9 cellular contexts compared by ENCODE assay signal in genomic region chr19:3576696-3577443, GRCh38. TPM values are rescaled to one million over a fixed set of nuclear protein-coding genes. Genes with fewer than 3 reads are reported as not detected.
DNase-seq lines count a peak whose midpoint lies in the region; ATAC-seq, FAIRE-seq and TF ChIP-seq lines count a peak whose summit lies in the region.
"Had no signal": no experiment of that assay in that cellular context is flagged by ENCODE, and none has a peak within 500 bp of the region (broad histone marks: within the 10 kb centered on the region; RNA-seq: fewer than 3 reads in every experiment).

No MANE protein-coding gene starts in this region.

- ATAC-seq in stimulated activated memory B cell treated with anti-CD40 and anti-IgM and Interleukin-4, amounts not matched to agents 10 μg/mL and 1 μg/mL and 100 μg/mL, for 72 hours = no peak
- ATAC-seq in HG02885 (IDR thresholded peaks at IDR 0.05; ENCODE audit: poor library complexity, unreplicated experiment) (no peak), HG03135 (IDR thresholded peaks at IDR 0.05; ENCODE audit: unreplicated experiment) (no peak)

- no peaks in the 10 kb centered on the region for H3K9me1 ChIP-seq in keratinocyte (ENCODE audit: control insufficient read depth, extremely low read depth, insufficient read depth, low read length)

- H4K5ac ChIP-seq in H1 (ENCODE audit: insufficient read length, low read depth, low read length) = peak overlapping the region; percentile 85

- peaks cover 21% of the 10 kb centered on the region; the same call in 1 of the 2 replicates for H3K23me2 ChIP-seq in H1 (ENCODE audit: low read depth, low read length)

- H3K79me1 ChIP-seq in H1 (ENCODE audit: low read depth, low read length) = no peaks in the 10 kb centered on the region

- H3K36me3 Mint-ChIP-seq in stimulated activated memory B cell treated with anti-CD40 and anti-IgM and Interleukin-4, amounts not matched to agents 10 μg/mL and 1 μg/mL and 100 μg/mL, for 72 hours = peaks cover 27% of the 10 kb centered on the region

- CTCF ChIA-PET in H1 (lab: Charles Lee; ENCODE audit: partially characterized antibody) = interaction anchor here (0.7 to 6.6 kb wide), 7 partner anchors 15 to 480 kb away, joined by 3 to 51 read pairs (median 3); partner anchors contain the start of gene MFSD12

- H4K91ac ChIP-seq in H1 (replicated peaks; ENCODE audit: insufficient read length, low read length) = peak overlapping the region; percentile 73

- peak overlapping the region; percentile 52; the same call in 1 of the 2 replicates for H2BK12ac ChIP-seq in H1 (ENCODE audit: low read depth, low read length)

- H3K14ac ChIP-seq in H1 (ENCODE audit: insufficient read length) = no peak overlapping the region

- DNase-seq in HT-29 (ENCODE audit: low spot score) (peak; percentile 49), H1 (ENCODE audit: low read depth in 1 of 2, low spot score in 2 of 2) (peak; percentile 58 to 93), keratinocyte (ENCODE audit: low read depth, low spot score) (no peak), GF-D8 (lab: John Stamatoyannopoulos, UW) (no peak), HuH-7 (ENCODE audit: low spot score) (no peak)
- DNase-seq: NCI-H748 treated with DMSO at 0.1 percent for 48 hours had no signal

- H3K4ac ChIP-seq in H1 (replicated peaks; ENCODE audit: insufficient read length, low read depth, low read length) = no peak overlapping the region

- H3K27me3 Mint-ChIP-seq in stimulated activated memory B cell treated with anti-CD40 and anti-IgM and Interleukin-4, amounts not matched to agents 10 μg/mL and 1 μg/mL and 100 μg/mL, for 72 hours = no peaks in the 10 kb centered on the region

- H3K27ac ChIP-seq in H1 (ENCODE audit: low read depth, low read length) (no peak overlapping the region), keratinocyte (ENCODE audit: control insufficient read depth, insufficient read depth, low read length) (no peak overlapping the region)

- H3K9ac ChIP-seq in H1 (replicated peaks in 1 of 4; ENCODE audit: extremely low read depth in 1 of 4, low read depth in 3 of 4, low read length in 3 of 4) (peak overlapping the region in 2 of 4 experiments; percentile 31 to 38; a peak in 4 of 7 replicates), keratinocyte (ENCODE audit: control insufficient read depth, extremely low read depth, insufficient read depth, low read length) (peak overlapping the region; percentile 33)

- peak overlapping the region; percentile 54 to 77 (median 66) for H3K4me3 ChIP-seq in H1 (ENCODE audit: extremely low read depth in 1 of 4, insufficient read depth in 2 of 4, low read depth in 3 of 4, low read length in 4 of 4)
- H3K4me3 ChIP-seq in keratinocyte (ENCODE audit: control insufficient read depth in 2 of 3, extremely low read depth in 1 of 3, insufficient read depth in 2 of 3, low read depth in 1 of 3, low read length in 3 of 3) = peak overlapping the region; percentile 44 to 71 (median 57)

- H4K8ac ChIP-seq in H1 (ENCODE audit: extremely low read depth, insufficient read depth, low read length) = 0 out of 2 replicates have a peak overlapping the region, but pooled peaks have one; percentile 45

- no peak overlapping the region for H3K27ac Mint-ChIP-seq in stimulated activated memory B cell treated with anti-CD40 and anti-IgM and Interleukin-4, amounts not matched to agents 10 μg/mL and 1 μg/mL and 100 μg/mL, for 72 hours

- no peak overlapping the region for H2BK20ac ChIP-seq in H1 (ENCODE audit: low read length)

- dilution Hi-C loops in keratinocyte (cut with MboI; ENCODE audit: extremely low pct_ligation_motif_present, low sequenced_read_pairs) = no loop called here

- no peaks in the 10 kb centered on the region for H3K36me3 ChIP-seq in H1 (ENCODE audit: control insufficient read depth in 2 of 4, insufficient read depth in 4 of 4, low read length in 3 of 4)
- peaks cover 2 to 3% of the 10 kb centered on the region in 2 experiments for H3K36me3 ChIP-seq in keratinocyte (ENCODE audit: control insufficient read depth in 2 of 2, extremely low read depth in 1 of 2, insufficient read depth in 2 of 2, low read length in 2 of 2)

- no peak for TF ChIP-seq EP300 in H1 (IDR thresholded peaks at IDR 0.05; ENCODE audit: borderline replicate concordance in 1 of 2, low read depth in 2 of 2, low read length in 2 of 2)

- H3K4me3 Mint-ChIP-seq in stimulated activated memory B cell treated with anti-CD40 and anti-IgM and Interleukin-4, amounts not matched to agents 10 μg/mL and 1 μg/mL and 100 μg/mL, for 72 hours = peak overlapping the region; percentile 63

- no peaks in the 10 kb centered on the region for H3K9me3 Mint-ChIP-seq in stimulated activated memory B cell treated with anti-CD40 and anti-IgM and Interleukin-4, amounts not matched to agents 10 μg/mL and 1 μg/mL and 100 μg/mL, for 72 hours

- H3K4me1 Mint-ChIP-seq in stimulated activated memory B cell treated with anti-CD40 and anti-IgM and Interleukin-4, amounts not matched to agents 10 μg/mL and 1 μg/mL and 100 μg/mL, for 72 hours = peaks cover 24% of the 10 kb centered on the region

- H3K27me3 ChIP-seq in H1 (replicated peaks in 1 of 4; ENCODE audit: control insufficient read depth in 3 of 4, extremely low read depth in 1 of 4, insufficient read depth in 3 of 4, low read length in 3 of 4) = peaks cover 0 to 5% (median 0%) of the 10 kb centered on the region in 4 experiments; a peak in 1 of 7 replicates
- no peaks in the 10 kb centered on the region for H3K27me3 ChIP-seq in keratinocyte (ENCODE audit: control insufficient read depth, extremely low read depth, insufficient read depth, low read length)

- peak overlapping the region; percentile 77 for H3K56ac ChIP-seq in H1 (replicated peaks; ENCODE audit: insufficient read length, low read depth, low read length)

- 0 out of 4 replicates have a peak, but pooled peaks of 1 of the 3 experiments have one; percentile 7 for TF ChIP-seq CTCF in H1 (IDR thresholded peaks at IDR 0.05; ENCODE audit: control extremely low read depth in 1 of 3, insufficient read depth in 1 of 3, low read depth in 1 of 3, low read length in 3 of 3)
- TF ChIP-seq CTCF in keratinocyte (optimal IDR thresholded peaks at IDR 0.05 in 1 of 3, IDR thresholded peaks at IDR 0.05 in 1 of 3, conservative IDR thresholded peaks at IDR 0.05 in 1 of 3; ENCODE audit: extremely low read depth in 1 of 3, insufficient read depth in 2 of 3, low read length in 3 of 3) = no peak

- H2BK15ac ChIP-seq in H1 (ENCODE audit: low read length) = peak overlapping the region; percentile 92; the same call in 1 of the 2 replicates

- 0 out of 2 replicates have a peak overlapping the region, but pooled peaks have one; percentile 45 for H2BK5ac ChIP-seq in H1 (ENCODE audit: low read depth, low read length)

- H4K20me1 ChIP-seq in H1 (replicated peaks in 1 of 2; ENCODE audit: control insufficient read depth in 1 of 2, insufficient read depth in 2 of 2, low read length in 2 of 2) (peaks cover 3 to 8% of the 10 kb centered on the region in 2 experiments), keratinocyte (ENCODE audit: control insufficient read depth, extremely low read depth, insufficient read depth, low read length) (no peaks in the 10 kb centered on the region)

- H2AK5ac ChIP-seq in H1 (ENCODE audit: low read depth, low read length) = no peak overlapping the region

- peak overlapping the region; percentile 85 for H3K18ac ChIP-seq in H1 (ENCODE audit: extremely low read depth, low read length)

- no peak for TF ChIP-seq RAD21 in H1 (IDR thresholded peaks at IDR 0.05 in 1 of 2, conservative IDR thresholded peaks at IDR 0.05 in 1 of 2; ENCODE audit: low read depth in 2 of 2, low read length in 2 of 2)

- peak overlapping the region; percentile 79; the same call in 1 of the 2 replicates for H2AFZ ChIP-seq in H1 (ENCODE audit: low read length)
- peak overlapping the region; percentile 40 for H2AFZ ChIP-seq in keratinocyte (ENCODE audit: control insufficient read depth, low read length)

- FAIRE-seq in H1 (lab: Jason Lieb, UNC) = no peak
- FAIRE-seq in keratinocyte (lab: Jason Lieb, UNC) = no peak

- POLR2A ChIA-PET in H1 (lab: Charles Lee; ENCODE audit: partially characterized antibody) = interaction anchor here (0.7 to 1.7 kb wide), 7 partner anchors 10 to 45 kb away, joined by 3 to 7 read pairs (median 3); no protein-coding TSS in a partner anchor

- H3K9me3 ChIP-seq in H1 (ENCODE audit: insufficient read depth in 2 of 2, low read depth in 1 of 2, low read length in 1 of 2) = no peaks in the 10 kb centered on the region
- H3K9me3 ChIP-seq in keratinocyte (ENCODE audit: control insufficient read depth, low read depth, low read length) = no peaks in the 10 kb centered on the region

- WGBS in H1 (ENCODE audit: extremely low coverage in 1 of 2, insufficient coverage in 1 of 2, insufficient read length in 1 of 2, insufficient replicate concordance in 2 of 2, low coverage in 1 of 2, low lambda C conversion rate in 2 of 2, missing lambda C conversion rate in 1 of 2), 2 experiments = 1% methylated on average over 24 of the region's 78 CpGs; no CpG with 5 or more reads in 1 of the 2 experiments

- no peak overlapping the region for H2BK120ac ChIP-seq in H1 (replicated peaks; ENCODE audit: low read depth, low read length)

- TF ChIP-seq POLR2A in H1 (IDR thresholded peaks at IDR 0.05; ENCODE audit: control extremely low read depth in 1 of 2, low read depth in 2 of 2, low read length in 2 of 2) = peak; percentile 53 to 57; a peak in 2 of 3 replicates

- H3K4me2 ChIP-seq in H1 (ENCODE audit: insufficient read depth in 1 of 2, low read depth in 2 of 2, low read length in 2 of 2) = peak overlapping the region; percentile 84 to 87
- H3K4me2 ChIP-seq in keratinocyte (ENCODE audit: control insufficient read depth, extremely low read depth, insufficient read depth, low read depth, low read length) = peak overlapping the region; percentile 92

- peaks cover 3 to 16% (median 12%) of the 10 kb centered on the region in 4 experiments; a peak in 6 of 7 replicates for H3K4me1 ChIP-seq in H1 (replicated peaks in 1 of 4; ENCODE audit: control insufficient read depth in 3 of 4, insufficient read depth in 4 of 4, low read length in 3 of 4)
- H3K4me1 ChIP-seq in keratinocyte (ENCODE audit: control insufficient read depth, extremely low read depth, insufficient read depth, low read length) = peaks cover 16% of the 10 kb centered on the region

- no peak overlapping the region for H3K23ac ChIP-seq in H1 (ENCODE audit: insufficient read length)

- H3K79me2 ChIP-seq in H1 (ENCODE audit: control insufficient read depth in 1 of 2, insufficient read depth in 2 of 2, low read length in 2 of 2) (no peaks in the 10 kb centered on the region), keratinocyte (ENCODE audit: control insufficient read depth, insufficient read depth, low read length) (no peaks in the 10 kb centered on the region)

RNA-seq across cellular contexts. Expression of gene HMG20B, which starts 4.1 kb away (rescaled TPM):
- 120 and 152 TPM in 2 replicates for total RNA-seq in HT-29 (2014; rRNA removed; shearing (Covaris generic))
- total RNA-seq in H1 (2021; fragmentation: NEBNext Ultra II Directional; extraction: Animal tissue kit (Norgen Biotek cat#: 25700)) = 74.2 and 76.1 TPM in 2 replicates
- polyA plus RNA-seq in H1 (2011; rRNA removed) (42.9 and 63.9 TPM in 2 replicates), keratinocyte (27.9 to 38.3 TPM (median 27.9 TPM) in 3 replicates)
- polyA plus RNA-seq in H1 (2011; cell fraction: cytosol; rRNA removed) = 62.4 TPM
- polyA plus RNA-seq in H1 (2011; cell fraction: nucleus; rRNA removed) = 98.9 TPM
- 44.6 to 66.7 TPM (median 62.4 TPM) in 4 replicates for polyA plus RNA-seq in H1 (2012, experiment 1 of 2)
- 60.0 TPM for polyA plus RNA-seq in H1 (2012, experiment 2 of 2)
- 69.5 TPM for polyA plus RNA-seq in H1 (2013, experiment 1 of 2)
- polyA plus RNA-seq in H1 (2013, experiment 2 of 2) = 62.3 TPM
- polyA minus RNA-seq in H1 (2011; rRNA and poly(A)+ RNA removed) = 5.2 and 6.5 TPM in 2 replicates
- polyA minus RNA-seq in H1 (2011; cell fraction: cytosol; rRNA and poly(A)+ RNA removed) = 25.2 TPM
- polyA minus RNA-seq in H1 (2011; cell fraction: nucleus; rRNA and poly(A)+ RNA removed) = 26.3 TPM
- 87.5 TPM for polyA plus RNA-seq in keratinocyte (2011; ENCODE audit: low read depth)
- polyA plus RNA-seq in keratinocyte (2011; cell fraction: cytosol; rRNA removed) = 15.2 and 37.3 TPM in 2 replicates
- 39.3 and 57.3 TPM in 2 replicates for polyA plus RNA-seq in keratinocyte (2011; cell fraction: nucleus; rRNA removed)
- 30.6 and 44.6 TPM in 2 replicates for polyA plus RNA-seq in keratinocyte (2012; ENCODE audit: low replicate concordance)
- 6.5 to 17.1 TPM (median 7.6 TPM) in 3 replicates for polyA minus RNA-seq in keratinocyte
- 54.1 TPM for polyA minus RNA-seq in keratinocyte (2011; cell fraction: cytosol; rRNA and poly(A)+ RNA removed)
- 14.0 and 17.2 TPM in 2 replicates for polyA minus RNA-seq in keratinocyte (2011; cell fraction: nucleus; rRNA and poly(A)+ RNA removed)

RNA-seq across cellular contexts. Expression of gene GIPC3, which starts 8.4 kb away (rescaled TPM):
- not detected in 2 replicates for total RNA-seq in HT-29 (2014; rRNA removed; shearing (Covaris generic))
- 0.96 and 1.2 TPM in 2 replicates for total RNA-seq in H1 (2021; fragmentation: NEBNext Ultra II Directional; extraction: Animal tissue kit (Norgen Biotek cat#: 25700))
- polyA plus RNA-seq in H1 (2011; rRNA removed) = 1.0 and 1.3 TPM in 2 replicates
- polyA plus RNA-seq in H1 (2011; cell fraction: cytosol; rRNA removed) = 0.70 TPM
- 2.2 TPM for polyA plus RNA-seq in H1 (2011; cell fraction: nucleus; rRNA removed)
- polyA plus RNA-seq in H1 (2012, experiment 1 of 2) = 0.86 to 1.2 TPM (median 0.93 TPM) in 4 replicates
- polyA plus RNA-seq in H1 (2012, experiment 2 of 2) = 0.75 TPM
- 2.5 TPM for polyA plus RNA-seq in H1 (2013, experiment 1 of 2)
- 2.3 TPM for polyA plus RNA-seq in H1 (2013, experiment 2 of 2)
- 0.82 and 1.3 TPM in 2 replicates for polyA minus RNA-seq in H1 (2011; rRNA and poly(A)+ RNA removed)
- 1.0 TPM for polyA minus RNA-seq in H1 (2011; cell fraction: cytosol; rRNA and poly(A)+ RNA removed)
- polyA minus RNA-seq in H1 (2011; cell fraction: nucleus; rRNA and poly(A)+ RNA removed) = 0.80 TPM
- not detected in 3 replicates for polyA plus RNA-seq in keratinocyte
- polyA plus RNA-seq in keratinocyte (2011; ENCODE audit: low read depth) = not detected
- not detected in 2 replicates for polyA plus RNA-seq in keratinocyte (2011; cell fraction: cytosol; rRNA removed)
- polyA plus RNA-seq in keratinocyte (2011; cell fraction: nucleus; rRNA removed) = not detected in 2 replicates
- not detected in 2 replicates for polyA plus RNA-seq in keratinocyte (2012; ENCODE audit: low replicate concordance)
- not detected in 3 replicates for polyA minus RNA-seq in keratinocyte
- polyA minus RNA-seq in keratinocyte (2011; cell fraction: cytosol; rRNA and poly(A)+ RNA removed) = not detected
- not detected in 2 replicates for polyA minus RNA-seq in keratinocyte (2011; cell fraction: nucleus; rRNA and poly(A)+ RNA removed)

RNA-seq across cellular contexts. Expression of gene MFSD12, which starts 19.5 kb away (rescaled TPM):
- 177 and 185 TPM in 2 replicates for total RNA-seq in HT-29 (2014; rRNA removed; shearing (Covaris generic))
- total RNA-seq in H1 (2021; fragmentation: NEBNext Ultra II Directional; extraction: Animal tissue kit (Norgen Biotek cat#: 25700)) = 59.6 and 62.5 TPM in 2 replicates
- 71.3 and 110 TPM in 2 replicates for polyA plus RNA-seq in H1 (2011; rRNA removed)
- polyA plus RNA-seq in H1 (2011; cell fraction: cytosol; rRNA removed) = 71.6 TPM
- polyA plus RNA-seq in H1 (2011; cell fraction: nucleus; rRNA removed) = 146 TPM
- polyA plus RNA-seq in H1 (2012, experiment 1 of 2) = 48.8 to 71.1 TPM (median 62.8 TPM) in 4 replicates
- polyA plus RNA-seq in H1 (2012, experiment 2 of 2) = 48.1 TPM
- 64.5 TPM for polyA plus RNA-seq in H1 (2013, experiment 1 of 2)
- polyA plus RNA-seq in H1 (2013, experiment 2 of 2) = 71.3 TPM
- polyA minus RNA-seq in H1 (2011; rRNA and poly(A)+ RNA removed) = 30.6 and 31.0 TPM in 2 replicates
- polyA minus RNA-seq in H1 (2011; cell fraction: cytosol; rRNA and poly(A)+ RNA removed) = 48.5 TPM
- 41.9 TPM for polyA minus RNA-seq in H1 (2011; cell fraction: nucleus; rRNA and poly(A)+ RNA removed)
- 30.0 to 44.7 TPM (median 34.8 TPM) in 3 replicates for polyA plus RNA-seq in keratinocyte
- polyA plus RNA-seq in keratinocyte (2011; ENCODE audit: low read depth) = 9.7 TPM
- 18.7 and 42.2 TPM in 2 replicates for polyA plus RNA-seq in keratinocyte (2011; cell fraction: cytosol; rRNA removed)
- 81.3 and 102 TPM in 2 replicates for polyA plus RNA-seq in keratinocyte (2011; cell fraction: nucleus; rRNA removed)
- polyA plus RNA-seq in keratinocyte (2012; ENCODE audit: low replicate concordance) = 28.1 and 52.7 TPM in 2 replicates
- 33.1 to 91.2 TPM (median 48.2 TPM) in 3 replicates for polyA minus RNA-seq in keratinocyte
- 81.5 TPM for polyA minus RNA-seq in keratinocyte (2011; cell fraction: cytosol; rRNA and poly(A)+ RNA removed)
- 75.0 and 76.5 TPM in 2 replicates for polyA minus RNA-seq in keratinocyte (2011; cell fraction: nucleus; rRNA and poly(A)+ RNA removed)

RNA-seq across cellular contexts. Expression of gene TBXA2R, which starts 29.8 kb away (rescaled TPM):
- total RNA-seq in HT-29 (2014; rRNA removed; shearing (Covaris generic)) = not detected in 2 replicates
- 0.50 and 0.75 TPM in 2 replicates for total RNA-seq in H1 (2021; fragmentation: NEBNext Ultra II Directional; extraction: Animal tissue kit (Norgen Biotek cat#: 25700))
- polyA plus RNA-seq in H1 (2011; rRNA removed) = 0.39 and 0.80 TPM in 2 replicates
- polyA plus RNA-seq in H1 (2011; cell fraction: cytosol; rRNA removed) = 0.31 TPM
- polyA plus RNA-seq in H1 (2011; cell fraction: nucleus; rRNA removed) = 0.20 TPM
- polyA plus RNA-seq in H1 (2012, experiment 1 of 2) = 0.22 to 0.59 TPM (median 0.48 TPM) in 4 replicates
- 0.39 TPM for polyA plus RNA-seq in H1 (2012, experiment 2 of 2)
- 0.97 TPM for polyA plus RNA-seq in H1 (2013, experiment 1 of 2)
- polyA plus RNA-seq in H1 (2013, experiment 2 of 2) = 1.2 TPM
- polyA minus RNA-seq in H1 (2011; rRNA and poly(A)+ RNA removed) = 0.10 and 0.22 TPM in 2 replicates
- not detected for polyA minus RNA-seq in H1 (2011; cell fraction: cytosol; rRNA and poly(A)+ RNA removed)
- 0.40 TPM for polyA minus RNA-seq in H1 (2011; cell fraction: nucleus; rRNA and poly(A)+ RNA removed)
- polyA plus RNA-seq in keratinocyte = not detected in 3 replicates
- polyA plus RNA-seq in keratinocyte (2011; ENCODE audit: low read depth) = not detected
- not detected in 2 replicates for polyA plus RNA-seq in keratinocyte (2011; cell fraction: cytosol; rRNA removed)
- 0.08 TPM in 1 of 2 replicates, not detected in the other for polyA plus RNA-seq in keratinocyte (2011; cell fraction: nucleus; rRNA removed)
- polyA plus RNA-seq in keratinocyte (2012; ENCODE audit: low replicate concordance) = 0.09 TPM in 1 of 2 replicates, not detected in the other
- polyA minus RNA-seq in keratinocyte = not detected in 3 replicates
- polyA minus RNA-seq in keratinocyte (2011; cell fraction: cytosol; rRNA and poly(A)+ RNA removed) = not detected
- polyA minus RNA-seq in keratinocyte (2011; cell fraction: nucleus; rRNA and poly(A)+ RNA removed) = not detected in 2 replicates

RNA-seq across cellular contexts. Expression of gene TEKTIP1, which starts 37.9 kb away (rescaled TPM):
- total RNA-seq in HT-29 (2014; rRNA removed; shearing (Covaris generic)) = not detected in 2 replicates
- 1.0 and 1.1 TPM in 2 replicates for total RNA-seq in H1 (2021; fragmentation: NEBNext Ultra II Directional; extraction: Animal tissue kit (Norgen Biotek cat#: 25700))
- 0.49 TPM in 1 of 2 replicates, not detected in the other for polyA plus RNA-seq in H1 (2011; rRNA removed)
- polyA plus RNA-seq in H1 (2011; cell fraction: cytosol; rRNA removed) = 0.34 TPM
- polyA plus RNA-seq in H1 (2011; cell fraction: nucleus; rRNA removed) = 6.0 TPM
- polyA plus RNA-seq in H1 (2012, experiment 1 of 2) = 0.94 to 2.2 TPM (median 1.6 TPM) in 3 of 4 replicates, not detected in the other
- 1.3 TPM for polyA plus RNA-seq in H1 (2012, experiment 2 of 2)
- polyA plus RNA-seq in H1 (2013, experiment 1 of 2) = 0.45 TPM
- polyA plus RNA-seq in H1 (2013, experiment 2 of 2) = 0.17 TPM
- polyA minus RNA-seq in H1 (2011; rRNA and poly(A)+ RNA removed) = 0.32 TPM in 1 of 2 replicates, not detected in the other
- not detected for polyA minus RNA-seq in H1 (2011; cell fraction: cytosol; rRNA and poly(A)+ RNA removed)
- polyA minus RNA-seq in H1 (2011; cell fraction: nucleus; rRNA and poly(A)+ RNA removed) = not detected
- polyA plus RNA-seq in keratinocyte = not detected in 3 replicates
- not detected for polyA plus RNA-seq in keratinocyte (2011; ENCODE audit: low read depth)
- polyA plus RNA-seq in keratinocyte (2011; cell fraction: cytosol; rRNA removed) = not detected in 2 replicates
- polyA plus RNA-seq in keratinocyte (2011; cell fraction: nucleus; rRNA removed) = not detected in 2 replicates
- 0.50 TPM in 1 of 2 replicates, not detected in the other for polyA plus RNA-seq in keratinocyte (2012; ENCODE audit: low replicate concordance)
- polyA minus RNA-seq in keratinocyte = not detected in 3 replicates
- polyA minus RNA-seq in keratinocyte (2011; cell fraction: cytosol; rRNA and poly(A)+ RNA removed) = not detected
- polyA minus RNA-seq in keratinocyte (2011; cell fraction: nucleus; rRNA and poly(A)+ RNA removed) = not detected in 2 replicates

Comparison
In these comparisons a context has a peak if more than half of its experiments do, and no peak if none do; other contexts are left out.
1. DNase-seq: peak in HT-29 (single experiment) and H1 (2 of 2); none in keratinocyte (single experiment), GF-D8 (single experiment) and HuH-7 (single experiment).